In the genomic region with DNA sequence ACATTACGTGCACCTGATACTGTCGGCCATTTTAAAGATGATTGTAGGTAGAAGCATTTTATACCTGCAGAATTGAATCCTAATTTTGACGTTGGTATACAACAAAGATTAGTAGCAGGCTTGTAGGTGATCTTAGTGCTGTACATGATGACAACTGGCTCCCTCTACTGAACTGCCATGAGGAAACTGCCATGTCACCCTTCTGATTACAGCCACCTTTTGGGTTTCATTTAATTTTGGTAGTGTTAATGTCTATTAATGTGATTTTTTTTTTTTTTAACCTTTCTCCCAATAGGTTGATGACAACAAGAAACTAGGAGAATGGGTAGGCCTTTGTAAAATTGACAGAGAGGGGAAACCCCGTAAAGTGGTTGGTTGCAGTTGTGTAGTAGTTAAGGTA, we compare ENCODE assay signal across 10 cellular contexts. TPM values are rescaled to one million over a fixed set of nuclear protein-coding genes. Genes with fewer than 3 reads are reported as not detected.
DNase-seq lines count a peak whose midpoint lies in the region; ATAC-seq and TF ChIP-seq lines count a peak whose summit lies in the region.
"Had no signal": no experiment of that assay in that cellular context is flagged by ENCODE, and none has a peak within 500 bp of the region (broad histone marks: within the 10 kb centered on the region; RNA-seq: fewer than 3 reads in every experiment).

No MANE protein-coding gene starts in this region.

- H3K4me1 ChIP-seq in Caco-2 = peaks cover 5% of the 10 kb centered on the region; the same call in 1 of the 2 replicates

- H3K9me3 ChIP-seq in Caco-2 (no peaks in the 10 kb centered on the region), KOPT-K1 (ENCODE audit: insufficient read depth, low read length, poor library complexity, severe bottlenecking) (no peaks in the 10 kb centered on the region)

- peaks cover 22% of the 10 kb centered on the region for H3K4me1 Mint-ChIP-seq in Caco-2 (ENCODE audit: low read depth, unreplicated experiment)
- peaks cover 40 to 87% (median 71%) of the 10 kb centered on the region in 4 donors for H3K4me1 Mint-ChIP-seq in naive thymus-derived CD8-positive, alpha-beta T cell
- H3K4me1 Mint-ChIP-seq in CD14-positive monocyte = peaks cover 28% of the 10 kb centered on the region

- in situ Hi-C loops in astrocyte of the spinal cord (cut with HindIII; ENCODE audit: low sequenced_read_pairs) = no loop called here
- in situ Hi-C loops in ACHN (cut with HindIII; ENCODE audit: low pct_ligation_motif_present, low pct_unique_long_range_greater_than_20kb, low sequenced_read_pairs) = no loop called here

- no peaks in the 10 kb centered on the region for H3K27me3 Mint-ChIP-seq in Caco-2 (ENCODE audit: insufficient read depth, unreplicated experiment)
- peaks cover 0 to 3% (median 0%) of the 10 kb centered on the region in 5 donors for H3K27me3 Mint-ChIP-seq in naive thymus-derived CD8-positive, alpha-beta T cell
- H3K27me3 Mint-ChIP-seq in CD14-positive monocyte (ENCODE audit: low read depth in 3 of 3) = peaks cover 0 to 2% (median 0%) of the 10 kb centered on the region in 3 donors

- peaks cover 89% of the 10 kb centered on the region for H3K36me3 Mint-ChIP-seq in Caco-2 (ENCODE audit: insufficient read depth, unreplicated experiment)
- peaks cover 5 to 69% (median 32%) of the 10 kb centered on the region in 3 donors for H3K36me3 Mint-ChIP-seq in naive thymus-derived CD8-positive, alpha-beta T cell
- peaks cover 42 to 44% of the 10 kb centered on the region in 2 donors for H3K36me3 Mint-ChIP-seq in CD14-positive monocyte

- DNase-seq in Caco-2 (no peak), astrocyte of the spinal cord (ENCODE audit: low read depth, low spot score) (no peak), NCI-H1048 (lab: John Stamatoyannopoulos, UW) (no peak), ACHN (no peak), CD14-positive monocyte (ENCODE audit: low spot score) (no peak)
- DNase-seq in naive thymus-derived CD8-positive, alpha-beta T cell = no peak
- DNase-seq: NCI-H510A treated with DMSO at 0.1 percent for 48 hours, small intestine had no signal

- no peak for ATAC-seq in naive thymus-derived CD8-positive, alpha-beta T cell
- ATAC-seq in GM21576 (IDR thresholded peaks at IDR 0.05; ENCODE audit: unreplicated experiment) = no peak

- POLR2A ChIA-PET in Caco-2 (lab: Charles Lee) = no interaction called here
- POLR2A ChIA-PET in naive thymus-derived CD8-positive, alpha-beta T cell (lab: Charles Lee) = interaction anchor here (3.2 to 6.0 kb wide), 3 partner anchors 7 to 51 kb away, joined by 28 to 137 read pairs (median 94); partner anchors contain the start of gene SLC18B1

- BruUV-seq in Caco-2 (replicated peaks; lab: Mats Ljungman, UMichigan) = no TSS peak

- H3K36me3 ChIP-seq in Caco-2 (ENCODE audit: control insufficient read depth, insufficient read depth, low read length) = peaks cover 14% of the 10 kb centered on the region
- H3K36me3 ChIP-seq in KOPT-K1 (ENCODE audit: insufficient read depth, low read length) = peaks cover 57% of the 10 kb centered on the region

- intact Hi-C loops in Caco-2 (cut with micrococcal nuclease; ENCODE audit: unreplicated experiment) (no loop called here), CD14-positive monocyte (cut with micrococcal nuclease) (no loop called here)

- no peak overlapping the region for H3K27ac Mint-ChIP-seq in Caco-2 (ENCODE audit: unreplicated experiment)
- peak overlapping the region in 9 of 10 donors; percentile 37 to 100 (median 80) for H3K27ac Mint-ChIP-seq in naive thymus-derived CD8-positive, alpha-beta T cell
- H3K27ac Mint-ChIP-seq in CD14-positive monocyte = peak overlapping the region in 1 of 7 donors; percentile 3

- no peak overlapping the region; the same call in 1 of the 2 replicates for H3K4me3 ChIP-seq in Caco-2 (ENCODE audit: low read depth, low read length)
- peak overlapping the region; percentile 100 for H3K4me3 ChIP-seq in astrocyte of the spinal cord (ENCODE audit: low read depth, low read length)

- peak overlapping the region; percentile 91 for H3K27ac ChIP-seq in KOPT-K1 (ENCODE audit: low read depth, low read length, poor library complexity, severe bottlenecking)

- peak overlapping the region; percentile 97 for H3K4me3 Mint-ChIP-seq in Caco-2 (ENCODE audit: unreplicated experiment)
- H3K4me3 Mint-ChIP-seq in naive thymus-derived CD8-positive, alpha-beta T cell = peak overlapping the region; percentile 13 to 100 (median 98)
- H3K4me3 Mint-ChIP-seq in CD14-positive monocyte = no peak overlapping the region

- no peaks in the 10 kb centered on the region for H3K9me3 Mint-ChIP-seq in Caco-2 (ENCODE audit: unreplicated experiment)
- no peaks in the 10 kb centered on the region for H3K9me3 Mint-ChIP-seq in naive thymus-derived CD8-positive, alpha-beta T cell
- H3K9me3 Mint-ChIP-seq in CD14-positive monocyte = peaks cover 0 to 3% (median 0%) of the 10 kb centered on the region in 7 donors

- CTCF ChIA-PET in Caco-2 (lab: Charles Lee) = no interaction called here

- TF ChIP-seq CTCF in Caco-2 (IDR thresholded peaks at IDR 0.05; ENCODE audit: insufficient read depth in 1 of 2, low read depth in 1 of 2, low read length in 1 of 2, severe bottlenecking in 1 of 2, unreplicated experiment in 1 of 2) (no peak), astrocyte of the spinal cord (IDR thresholded peaks at IDR 0.05; ENCODE audit: low read depth, low read length) (no peak), CD14-positive monocyte (IDR thresholded peaks at IDR 0.05) (no peak)

- no peaks in the 10 kb centered on the region for H3K27me3 ChIP-seq in Caco-2 (replicated peaks; ENCODE audit: control insufficient read depth, insufficient read depth, low read length)

RNA-seq across cellular contexts. Expression of gene RPS12, which starts 2.3 kb away (rescaled TPM):
- total RNA-seq in Caco-2 (2022) = 1,111 and 1,154 TPM in 2 replicates
- total RNA-seq in naive thymus-derived CD8-positive, alpha-beta T cell = 1,000 to 10,000 TPM; 2,730 to 2,845 TPM
- 1,000 to 10,000 TPM; 3,456 to 3,652 (median 3,491) TPM for polyA plus RNA-seq in naive thymus-derived CD8-positive, alpha-beta T cell
- polyA plus RNA-seq in CD14-positive monocyte = 100 to 1,000 TPM; 599 to 618 TPM

RNA-seq across cellular contexts. Expression of gene SLC18B1, which starts 18.2 kb away (rescaled TPM):
- total RNA-seq in Caco-2 (2022) = 7.8 and 11.3 TPM in 2 replicates
- total RNA-seq in naive thymus-derived CD8-positive, alpha-beta T cell = 10 to 100 TPM; 18.1 to 19.3 TPM
- polyA plus RNA-seq in naive thymus-derived CD8-positive, alpha-beta T cell = 10 to 100 TPM; 15.3 to 19.3 (median 16.9) TPM
- polyA plus RNA-seq in CD14-positive monocyte = 10 to 100 TPM; 24.8 to 36.6 TPM

RNA-seq across cellular contexts. Expression of gene VNN2, which starts 59.0 kb away (rescaled TPM):
- not detected in 2 replicates for total RNA-seq in Caco-2 (2022)
- total RNA-seq in naive thymus-derived CD8-positive, alpha-beta T cell = 10 to 100 TPM; 46.3 to 46.4 TPM
- polyA plus RNA-seq in naive thymus-derived CD8-positive, alpha-beta T cell = 10 to 100 TPM; 42.7 to 52.0 (median 48.0) TPM
- polyA plus RNA-seq in CD14-positive monocyte = 100 to 1,000 TPM; 359 to 394 TPM

Comparison
In these comparisons a context has a peak if more than half of its experiments do, and no peak if none do; other contexts are left out.
1. H3K4me3 Mint-ChIP-seq: peak in Caco-2 (single experiment) and naive thymus-derived CD8-positive, alpha-beta T cell (10 of 10); none in CD14-positive monocyte (0 of 2).
2. RNA of gene VNN2, which starts 59.0 kb away (total RNA-seq): 46.3 to 46.4 TPM in naive thymus-derived CD8-positive, alpha-beta T cell; not detected in Caco-2; every median in the first group is over 10 times any median in the second.